ENCODE assay signal across 12 cellular contexts in the genomic region with DNA sequence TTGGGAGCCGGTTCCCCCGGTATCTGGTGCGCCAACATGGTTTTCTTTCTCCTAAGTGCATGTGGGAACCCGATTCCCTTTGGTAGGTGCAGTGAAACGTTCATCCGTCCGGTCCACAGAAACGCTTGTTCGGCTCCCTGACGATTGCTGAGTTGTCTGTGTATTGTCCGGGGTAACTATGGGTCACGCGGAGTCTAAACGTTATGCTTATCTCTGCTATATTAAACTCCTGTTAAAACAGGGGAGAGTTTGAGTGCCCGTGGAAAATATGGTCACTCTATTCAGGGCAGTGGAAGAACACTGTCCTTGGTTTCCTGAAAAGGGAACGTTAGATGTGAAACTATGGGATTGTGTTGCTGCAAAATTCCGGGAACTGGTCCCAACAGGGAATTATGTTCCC. TPM values are rescaled to one million over a fixed set of nuclear protein-coding genes. Genes with fewer than 3 reads are reported as not detected.
DNase-seq lines count a peak whose midpoint lies in the region; ATAC-seq and TF ChIP-seq lines count a peak whose summit lies in the region.
"Had no signal": no experiment of that assay in that cellular context is flagged by ENCODE, and none has a peak within 500 bp of the region (broad histone marks: within the 10 kb centered on the region; RNA-seq: fewer than 3 reads in every experiment).

No MANE protein-coding gene starts in this region.

- TF ChIP-seq POLR2A in sigmoid colon (IDR thresholded peaks at IDR 0.05): no peak

- TF ChIP-seq EP300 in sigmoid colon (IDR thresholded peaks at IDR 0.05): no peak

- DNase-seq in PC-3 (peak; percentile 11), left kidney (ENCODE audit: low read depth, low spot score) (peak; percentile 31), sigmoid colon (no peak), CD14-positive monocyte (ENCODE audit: low spot score) (no peak), NCI-H2029 (lab: John Stamatoyannopoulos, UW) (no peak), MV-4-11 (lab: John Stamatoyannopoulos, UW) (no peak)
- no peak for DNase-seq in activated effector memory CD4-positive, alpha-beta T cell treated with Interleukin-2 at 50 U/mL for 16 hours
- DNase-seq: NCI-H1048; stimulated activated CD4-positive, alpha-beta T cell treated with anti-CD3 and anti-CD28 coated beads, Interleukin-1b, Interleukin-23, amount 100 ng/mL, for 48 hours; T-cell had no signal

- no peaks in the 10 kb centered on the region for H3F3A ChIP-seq in PC-3 (ENCODE audit: low read length, unreplicated experiment)

- no peak overlapping the region for H3K27ac ChIP-seq in PC-3 (ENCODE audit: low read length)
- peak overlapping the region in 3 of 4 donors; percentile 39 to 71 (median 59) for H3K27ac ChIP-seq in sigmoid colon

- intact Hi-C loops in PC-3 (cut with micrococcal nuclease): loop anchor here (1.0 kb wide), 3 partner anchors 14 to 217 kb away; no protein-coding TSS in a partner anchor
- intact Hi-C loops in sigmoid colon (cut with DNase I): loop anchor here (1.0 to 5.0 kb wide), 2 partner anchors 136 to 216 kb away; no protein-coding TSS in a partner anchor
- intact Hi-C loops in CD14-positive monocyte (cut with micrococcal nuclease): no loop called here

- H3K9me3 ChIP-seq in PC-3 (ENCODE audit: low read length): no peaks in the 10 kb centered on the region
- no peaks in the 10 kb centered on the region for H3K9me3 ChIP-seq in endocrine pancreas (ENCODE audit: control insufficient read depth, low read length)
- no peaks in the 10 kb centered on the region for H3K9me3 ChIP-seq in sigmoid colon

- CTCF ChIA-PET in PC-3 (lab: Charles Lee): interaction anchor here (0.6 to 1.2 kb wide), 5 partner anchors 13 to 30 kb away, joined by 3 to 13 read pairs (median 4); no protein-coding TSS in a partner anchor

- H2AFZ ChIP-seq in PC-3 (ENCODE audit: low read length): peak overlapping the region; percentile 84

- TF ChIP-seq CTCF in PC-3 (conservative IDR thresholded peaks at IDR 0.05; ENCODE audit: low read depth, low read length) (no peak), sigmoid colon (IDR thresholded peaks at IDR 0.05) (no peak), CD14-positive monocyte (IDR thresholded peaks at IDR 0.05) (no peak)

- peaks cover 5% of the 10 kb centered on the region for H3K4me1 Mint-ChIP-seq in CD14-positive monocyte
- H3K4me1 Mint-ChIP-seq: T-cell had no signal

- H3K4me1 ChIP-seq in PC-3 (ENCODE audit: insufficient read depth, low read length) (peaks cover 13% of the 10 kb centered on the region), endocrine pancreas (ENCODE audit: control insufficient read depth, insufficient read depth, low read length) (no peaks in the 10 kb centered on the region), sigmoid colon (no peaks in the 10 kb centered on the region)

- no peak overlapping the region for H3K4me3 Mint-ChIP-seq in CD14-positive monocyte
- H3K4me3 Mint-ChIP-seq: T-cell had no signal

- no peak overlapping the region for H3K27ac Mint-ChIP-seq in CD14-positive monocyte
- H3K27ac Mint-ChIP-seq: T-cell had no signal

- H4K20me1 ChIP-seq in PC-3 (ENCODE audit: low read length): no peaks in the 10 kb centered on the region

- H3K79me2 ChIP-seq in PC-3 (ENCODE audit: low read length): no peaks in the 10 kb centered on the region

- H3K9me2 ChIP-seq in PC-3 (replicated peaks; ENCODE audit: low read length): no peaks in the 10 kb centered on the region

- H3K36me3 ChIP-seq in PC-3 (ENCODE audit: low read depth, low read length) (no peaks in the 10 kb centered on the region), endocrine pancreas (ENCODE audit: control insufficient read depth, insufficient read depth, low read length) (no peaks in the 10 kb centered on the region), sigmoid colon (no peaks in the 10 kb centered on the region)

- H3K27me3 Mint-ChIP-seq in CD14-positive monocyte (ENCODE audit: low read depth in 3 of 3): peaks cover 2 to 13% (median 7%) of the 10 kb centered on the region in 3 donors

- 0 out of 2 replicates have a peak overlapping the region, but pooled peaks have one; percentile 13 for H3K9ac ChIP-seq in PC-3 (ENCODE audit: low read length)
- peak overlapping the region; percentile 30 for H3K9ac ChIP-seq in endocrine pancreas (ENCODE audit: control insufficient read depth, insufficient read depth, low read length)

- 86 to 87% methylated on average over 17 of the region's 17 CpGs for WGBS in sigmoid colon, 2 donors

- H3K27me3 ChIP-seq in PC-3 (ENCODE audit: low read length) (no peaks in the 10 kb centered on the region), endocrine pancreas (ENCODE audit: control insufficient read depth, insufficient read depth, low read length) (no peaks in the 10 kb centered on the region), sigmoid colon (no peaks in the 10 kb centered on the region)

- H3K36me3 Mint-ChIP-seq in CD14-positive monocyte: no peaks in the 10 kb centered on the region
- H3K36me3 Mint-ChIP-seq: T-cell had no signal

- H3K4me2 ChIP-seq in PC-3 (ENCODE audit: low read length): peak overlapping the region; percentile 89

- H3K9me3 Mint-ChIP-seq in CD14-positive monocyte: peaks cover 2 to 16% (median 9%) of the 10 kb centered on the region in 7 donors

- TSS peak; percentile 65 for BruUV-seq in PC-3 (replicated peaks; lab: Mats Ljungman, UMichigan)

- peak; percentile 73 for ATAC-seq in PC-3
- ATAC-seq: T-cell had no signal

- POLR2A ChIA-PET in PC-3 (lab: Charles Lee; ENCODE audit: unreplicated experiment): no interaction called here

- H3K4me3 ChIP-seq in PC-3 (ENCODE audit: low read length) (peak overlapping the region; percentile 71), endocrine pancreas (ENCODE audit: control insufficient read depth, insufficient read depth, low read length) (peak overlapping the region; percentile 82), sigmoid colon (peak overlapping the region in 3 of 4 donors; percentile 17 to 37 (median 35))
- H3K4me3 ChIP-seq: lung had no signal

RNA-seq across cellular contexts. Expression of a gene that starts 32.4 kb away (rescaled TPM):
- total RNA-seq in PC-3 (2014; rRNA removed) (31.6 and 39.0 TPM in 2 replicates), sigmoid colon (10 to 100 TPM; 30.8 to 48.2 (median 42.3) TPM)
- polyA plus RNA-seq in sigmoid colon (100 to 1,000 TPM in 1 of 3 donors, 10 to 100 TPM in 2; 70.9 to 143 (median 84.8) TPM), CD14-positive monocyte (100 to 1,000 TPM; 153 to 221 TPM)

Comparison
In these comparisons a context has a peak if more than half of its experiments do, and no peak if none do; other contexts are left out.
1. DNase-seq: peak in PC-3 (single experiment) and left kidney (single experiment); none in sigmoid colon (single experiment), CD14-positive monocyte (single experiment), NCI-H2029 (single experiment), activated effector memory CD4-positive, alpha-beta T cell treated with Interleukin-2 at 50 U/mL for 16 hours (single experiment) and MV-4-11 (single experiment).
2. intact Hi-C loops: an anchor here in PC-3 (1.0 kb wide) and sigmoid colon (1.0 to 5.0 kb wide); none called in CD14-positive monocyte.
3. Peak in every context shown above with its lines, with median percentiles within 50 percentile points of each other: H3K4me3 ChIP-seq.